Comparison of ENCODE assay signal across 1 cellular context in the genomic region with DNA sequence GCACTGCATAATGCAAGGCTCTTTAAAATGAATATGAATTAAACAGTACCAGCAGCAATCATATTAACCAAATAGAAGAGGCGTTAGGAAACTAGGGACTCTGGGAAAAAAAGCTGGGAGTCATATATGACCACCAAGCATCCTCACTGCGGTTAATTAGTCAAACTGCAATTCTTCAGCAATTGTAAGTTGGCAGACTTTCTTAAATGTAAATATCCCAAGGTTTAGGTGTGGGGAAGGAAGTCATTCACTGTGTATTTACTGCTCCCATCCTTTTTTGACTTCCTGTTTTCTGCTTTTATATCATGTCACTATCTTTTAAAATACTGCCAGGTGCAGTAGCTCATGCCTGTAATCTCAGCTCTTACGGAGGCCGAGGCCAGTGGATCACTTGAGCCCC.
A peak's percentile ranks its signal among the peaks of the same experiment; 100 is the strongest.
TF ChIP-seq lines count a peak whose summit lies in the region.

No MANE protein-coding gene starts in this region.

TF ChIP-seq in GM12878, 131 proteins besides CTCF, POLR2A, EP300 and RAD21 (continued from another document):
- TF ChIP-seq SPI1 (IDR thresholded peaks at IDR 0.05; ENCODE audit: borderline replicate concordance, insufficient read depth, low read depth, low read length) = 0 out of 2 replicates have a peak, but pooled peaks have one; percentile 11
- TF ChIP-seq YBX1 (IDR thresholded peaks at IDR 0.05) = no peak
- TF ChIP-seq JUNB (IDR thresholded peaks at IDR 0.05) = no peak
- no peak for TF ChIP-seq KDM1A (IDR thresholded peaks at IDR 0.05; ENCODE audit: borderline replicate concordance)
- TF ChIP-seq MTA2 (IDR thresholded peaks at IDR 0.05; ENCODE audit: low read depth) = no peak
